ENCODE assay signal across 8 cellular contexts in genomic region chr1:244048566-244049141, GRCh38. TPM values are rescaled to one million over a fixed set of nuclear protein-coding genes. Genes with fewer than 3 reads are reported as not detected.
DNase-seq lines count a peak whose midpoint lies in the region; ATAC-seq and TF ChIP-seq lines count a peak whose summit lies in the region.

No MANE protein-coding gene starts in this region.

- H3K36me3 ChIP-seq in esophagus squamous epithelium (peaks cover 0 to 3% (median 0%) of the 10 kb centered on the region in 3 donors), spleen (peaks cover 0 to 4% (median 1%) of the 10 kb centered on the region in 6 donors)

- TF ChIP-seq CTCF in esophagus squamous epithelium (IDR thresholded peaks at IDR 0.05) (no peak), spleen (IDR thresholded peaks at IDR 0.05 in 8 of 11, conservative IDR thresholded peaks at IDR 0.05 in 3 of 11) (no peak)

- TF ChIP-seq POLR2A in esophagus squamous epithelium (IDR thresholded peaks at IDR 0.05) = no peak
- no peak for TF ChIP-seq POLR2A in spleen (IDR thresholded peaks at IDR 0.05)

- no peaks in the 10 kb centered on the region for H3K9me3 ChIP-seq in esophagus squamous epithelium
- H3K9me3 ChIP-seq in spleen = no peaks in the 10 kb centered on the region

- no CpG with 5 or more reads among the region's 81 CpGs for WGBS in esophagus squamous epithelium, 2 donors
- WGBS in spleen, 5 donors = 0 to 3% (median 1%) methylated on average over 3 to 63 of the region's 81 CpGs

- peak overlapping the region; percentile 84 to 98 (median 92) for H3K27ac ChIP-seq in esophagus squamous epithelium
- H3K27ac ChIP-seq in spleen = peak overlapping the region; percentile 84 to 100 (median 99)

- H3K4me3 ChIP-seq in esophagus squamous epithelium = peak overlapping the region; percentile 38 to 93 (median 82)
- H3K4me3 ChIP-seq in spleen = peak overlapping the region; percentile 34 to 88 (median 56)

- ATAC-seq in HG02840 (IDR thresholded peaks at IDR 0.05; ENCODE audit: low FRiP score, unreplicated experiment) = no peak
- ATAC-seq in HG03520 (IDR thresholded peaks at IDR 0.05; ENCODE audit: unreplicated experiment) = no peak

- intact Hi-C loops in esophagus squamous epithelium (cut with DNase I) = no loop called here
- intact Hi-C loops in spleen (cut with DNase I; ENCODE audit: low total_unique reads) = loop anchor here (10.0 kb wide), 1 partner anchor 194 kb away; the partner anchor contains the start of gene AKT3

- DNase-seq in NCI-H2107 (lab: John Stamatoyannopoulos, UW) = peak; percentile 67
- DNase-seq in NCI-H2107 treated with DMSO at 0.1 percent for 48 hours (lab: John Stamatoyannopoulos, UW; ENCODE audit: unreplicated experiment) = no peak
- peak; percentile 57 for DNase-seq in OCI-M1 (lab: John Stamatoyannopoulos, UW)
- DNase-seq in esophagus squamous epithelium (lab: John Stamatoyannopoulos, UW) = no peak
- peak; percentile 94 for DNase-seq in spleen
- no peak for DNase-seq in activated effector memory CD4-positive, alpha-beta T cell treated with anti-CD3 and anti-CD28 coated beads, Interleukin-2, amount 50 U/mL, for 16 hours

- H3K4me1 ChIP-seq in esophagus squamous epithelium = peaks cover 8 to 48% (median 8%) of the 10 kb centered on the region in 3 donors
- H3K4me1 ChIP-seq in spleen = peaks cover 22 to 58% (median 45%) of the 10 kb centered on the region in 6 donors

- H3K27me3 ChIP-seq in esophagus squamous epithelium (no peaks in the 10 kb centered on the region), spleen (replicated peaks in 1 of 7) (no peaks in the 10 kb centered on the region)

RNA-seq across cellular contexts. Expression of gene ZBTB18, which starts 2.4 kb away (rescaled TPM):
- total RNA-seq in esophagus squamous epithelium (1 to 10 TPM; 3.8 to 8.8 (median 6.7) TPM), spleen (10 to 100 TPM; 29.0 to 43.0 (median 33.8) TPM)
- 10 to 100 TPM; 17.2 to 24.1 (median 23.1) TPM for polyA plus RNA-seq in spleen

Comparison
In these comparisons a context has a peak if more than half of its experiments do, and no peak if none do; other contexts are left out.
1. DNase-seq: peak in NCI-H2107 (single experiment), OCI-M1 (single experiment) and spleen (single experiment); none in NCI-H2107 treated with DMSO at 0.1 percent for 48 hours (single experiment), esophagus squamous epithelium (single experiment) and activated effector memory CD4-positive, alpha-beta T cell treated with anti-CD3 and anti-CD28 coated beads, Interleukin-2, amount 50 U/mL, for 16 hours (single experiment).